Comparison of ENCODE assay signal across 23 cellular contexts in the genomic region with DNA sequence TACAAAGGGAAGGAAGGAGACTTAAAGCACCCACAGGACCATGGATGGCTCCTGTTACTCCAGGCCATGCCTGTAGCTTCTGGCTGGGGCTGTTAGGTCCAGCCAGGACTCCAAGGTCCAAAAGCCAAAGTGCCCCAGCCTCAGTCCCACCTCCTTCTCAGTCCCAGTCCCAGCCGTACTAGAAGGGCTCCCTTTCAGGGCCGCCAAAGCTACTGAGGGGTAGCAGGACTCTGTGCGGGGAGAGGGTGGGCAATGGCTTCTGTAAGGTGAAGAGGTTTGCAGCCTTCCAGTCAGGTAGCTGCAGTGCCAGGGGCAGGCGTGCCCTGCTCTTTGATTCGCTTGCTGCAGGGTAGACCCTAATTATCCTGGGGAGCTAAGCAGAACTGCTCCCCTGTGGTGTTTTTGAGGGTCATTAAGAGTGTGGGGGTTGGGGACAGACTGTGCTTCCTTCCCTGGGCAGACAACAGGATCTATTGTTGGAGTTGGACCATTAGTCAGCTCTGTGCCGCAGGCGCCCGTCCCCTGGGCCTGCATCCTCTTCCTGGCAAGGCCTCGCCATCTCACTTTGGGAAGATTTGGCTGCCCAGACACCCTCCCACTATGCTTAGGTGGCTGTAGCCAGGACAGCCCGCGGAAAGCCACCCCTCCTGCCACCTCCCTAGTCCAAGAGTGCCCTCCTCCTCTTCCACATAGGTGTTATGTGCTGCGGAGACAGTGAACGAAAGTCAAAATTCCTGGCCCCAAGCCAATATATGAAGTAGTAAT.
DNase-seq lines count a peak whose midpoint lies in the region; ATAC-seq and TF ChIP-seq lines count a peak whose summit lies in the region.
"Had no signal": no experiment of that assay in that cellular context is flagged by ENCODE, and none has a peak within 500 bp of the region (broad histone marks: within the 10 kb centered on the region; RNA-seq: fewer than 3 reads in every experiment).

No MANE protein-coding gene starts in this region.

- no peak overlapping the region for H3K4me2 ChIP-seq in SK-N-SH

- TF ChIP-seq CTCF in breast epithelium (IDR thresholded peaks at IDR 0.05), result no peak
- TF ChIP-seq CTCF in MCF 10A (IDR thresholded peaks at IDR 0.05; ENCODE audit: unreplicated experiment), result no peak
- no peak for TF ChIP-seq CTCF in SK-N-SH (IDR thresholded peaks at IDR 0.05)

- TF ChIP-seq POLR2A in breast epithelium (IDR thresholded peaks at IDR 0.05), result no peak

- H3K36me3 ChIP-seq in breast epithelium, result no peaks in the 10 kb centered on the region
- no peaks in the 10 kb centered on the region for H3K36me3 ChIP-seq in SK-N-SH (replicated peaks in 1 of 2; ENCODE audit: control insufficient read depth in 1 of 2, insufficient read depth in 2 of 2, low read length in 1 of 2)
- H3K36me3 ChIP-seq: esophagus squamous epithelium, MG63, transverse colon had no signal

- H3K27me3 ChIP-seq in breast epithelium (no peaks in the 10 kb centered on the region), SK-N-SH (ENCODE audit: insufficient read depth) (no peaks in the 10 kb centered on the region)
- H3K27me3 ChIP-seq: esophagus squamous epithelium, MG63, transverse colon had no signal

- ATAC-seq in stimulated activated memory B cell treated with anti-CD40 and anti-IgM and Interleukin-4, amounts not matched to agents 10 μg/mL and 1 μg/mL and 100 μg/mL, for 72 hours, result no peak
- ATAC-seq in GM18520 (IDR thresholded peaks at IDR 0.05; ENCODE audit: unreplicated experiment), result no peak
- no peak for ATAC-seq in HG02678 (IDR thresholded peaks at IDR 0.05; ENCODE audit: unreplicated experiment)
- ATAC-seq: PC-3 had no signal

- peaks cover 6% of the 10 kb centered on the region for H3K4me1 Mint-ChIP-seq in MCF 10A (ENCODE audit: insufficient read depth, unreplicated experiment)
- H3K4me1 Mint-ChIP-seq in stimulated activated memory B cell treated with anti-CD40 and anti-IgM and Interleukin-4, amounts not matched to agents 10 μg/mL and 1 μg/mL and 100 μg/mL, for 72 hours, result no peaks in the 10 kb centered on the region

- H3K27ac Mint-ChIP-seq in MCF 10A (ENCODE audit: low read depth, unreplicated experiment), result no peak overlapping the region
- no peak overlapping the region for H3K27ac Mint-ChIP-seq in stimulated activated memory B cell treated with anti-CD40 and anti-IgM and Interleukin-4, amounts not matched to agents 10 μg/mL and 1 μg/mL and 100 μg/mL, for 72 hours
- H3K27ac Mint-ChIP-seq: CD14-positive monocyte, nephron had no signal

- no peak for TF ChIP-seq EP300 in SK-N-SH (IDR thresholded peaks at IDR 0.05; ENCODE audit: borderline replicate concordance in 1 of 2, low read depth in 1 of 2, low read length in 1 of 2)

- intact Hi-C loops in breast epithelium (cut with DNase I; ENCODE audit: low total_unique reads) (no loop called here), MCF 10A (cut with micrococcal nuclease) (no loop called here)

- no peaks in the 10 kb centered on the region for H3F3A ChIP-seq in SK-N-SH (replicated peaks; ENCODE audit: insufficient read depth)

- no peaks in the 10 kb centered on the region for H3K79me2 ChIP-seq in SK-N-SH (ENCODE audit: insufficient read depth)

- no peak for TF ChIP-seq RAD21 in SK-N-SH (IDR thresholded peaks at IDR 0.05; ENCODE audit: low read length)

- H3K9ac ChIP-seq in SK-N-SH, result no peak overlapping the region

- H3K4me3 ChIP-seq in breast epithelium, result no peak overlapping the region
- no peak overlapping the region for H3K4me3 ChIP-seq in SK-N-SH (ENCODE audit: low read depth in 2 of 2, low read length in 1 of 2)
- H3K4me3 ChIP-seq: esophagus squamous epithelium, MG63, transverse colon had no signal

- H2AFZ ChIP-seq in SK-N-SH (ENCODE audit: low read depth), result no peak overlapping the region

- H3K36me3 Mint-ChIP-seq in MCF 10A (ENCODE audit: insufficient read depth, unreplicated experiment), result peaks cover 5% of the 10 kb centered on the region
- H3K36me3 Mint-ChIP-seq in stimulated activated memory B cell treated with anti-CD40 and anti-IgM and Interleukin-4, amounts not matched to agents 10 μg/mL and 1 μg/mL and 100 μg/mL, for 72 hours, result no peaks in the 10 kb centered on the region
- H3K36me3 Mint-ChIP-seq: CD14-positive monocyte had no signal

- CTCF ChIA-PET in MCF 10A (lab: Yijun Ruan, JAX) (interaction anchor here (0.6 kb wide), 3 partner anchors 9 to 1203 kb away, joined by 3 to 4 read pairs (median 3); no protein-coding TSS in a partner anchor), SK-N-SH (lab: Yijun Ruan, JAX) (interaction anchor here (1.0 to 1.2 kb wide), 2 partner anchors 60 to 260 kb away, joined by 3 to 5 read pairs; no protein-coding TSS in a partner anchor)

- H4K20me1 ChIP-seq in SK-N-SH (ENCODE audit: insufficient read depth), result no peaks in the 10 kb centered on the region

- no peak overlapping the region for H3K4me3 Mint-ChIP-seq in MCF 10A (ENCODE audit: unreplicated experiment)
- H3K4me3 Mint-ChIP-seq in stimulated activated memory B cell treated with anti-CD40 and anti-IgM and Interleukin-4, amounts not matched to agents 10 μg/mL and 1 μg/mL and 100 μg/mL, for 72 hours, result no peak overlapping the region
- H3K4me3 Mint-ChIP-seq: CD14-positive monocyte, nephron had no signal

- H3K27ac ChIP-seq in breast epithelium (peak overlapping the region; percentile 63 to 82), SK-N-SH (ENCODE audit: low read depth in 2 of 2, low read length in 1 of 2) (no peak overlapping the region)
- H3K27ac ChIP-seq: esophagus squamous epithelium, transverse colon had no signal

- H3K9me3 ChIP-seq in breast epithelium, result no peaks in the 10 kb centered on the region
- no peaks in the 10 kb centered on the region for H3K9me3 ChIP-seq in SK-N-SH
- H3K9me3 ChIP-seq: esophagus squamous epithelium, MG63, transverse colon had no signal

- no peaks in the 10 kb centered on the region for H3K9me2 ChIP-seq in SK-N-SH

- H3K4me1 ChIP-seq in breast epithelium, result peaks cover 5 to 7% of the 10 kb centered on the region in 2 donors
- H3K4me1 ChIP-seq in SK-N-SH (ENCODE audit: control insufficient read depth in 1 of 2, insufficient read depth in 2 of 2, low read depth in 1 of 2, low read length in 1 of 2), result peaks cover 0 to 17% of the 10 kb centered on the region in 2 experiments; a peak in 2 of 4 replicates
- H3K4me1 ChIP-seq: transverse colon had no signal

- no TSS peak for BruUV-seq in MCF 10A (replicated peaks; lab: Mats Ljungman, UMichigan)

- 83% methylated on average over 9 of the region's 13 CpGs for WGBS in SK-N-SH (ENCODE audit: low lambda C conversion rate)

- DNase-seq in breast epithelium (ENCODE audit: low spot score in 2 of 2) (peak in 1 of 2 donors; percentile 68), MCF 10A (ENCODE audit: unreplicated experiment) (no peak), NCI-H345 treated with DMSO at 0.1 percent for 48 hours (lab: John Stamatoyannopoulos, UW; ENCODE audit: unreplicated experiment) (peak; percentile 94), islet precursor cell (peak; percentile 44), SK-N-SH (no peak)
- DNase-seq: activated CD4-positive, alpha-beta T cell treated with anti-CD3 and anti-CD28 coated beads for 1 hour; activated gamma-delta T cell treated with Interleukin-2 at 50 U/mL for 16 hours; central memory CD4-positive, alpha-beta T cell; effector CD4-positive, alpha-beta T cell; esophagus squamous epithelium; glutamatergic neuron; mesendoderm; MG63; NCI-H510A; PC-3; stimulated activated naive CD4-positive, alpha-beta T cell; T-helper 9 cell; transverse colon had no signal

- H3K9me3 Mint-ChIP-seq in MCF 10A (ENCODE audit: unreplicated experiment), result no peaks in the 10 kb centered on the region
- peaks cover 4% of the 10 kb centered on the region for H3K9me3 Mint-ChIP-seq in stimulated activated memory B cell treated with anti-CD40 and anti-IgM and Interleukin-4, amounts not matched to agents 10 μg/mL and 1 μg/mL and 100 μg/mL, for 72 hours
- H3K9me3 Mint-ChIP-seq: nephron had no signal

- no peaks in the 10 kb centered on the region for H3K27me3 Mint-ChIP-seq in MCF 10A (ENCODE audit: insufficient read depth, unreplicated experiment)
- H3K27me3 Mint-ChIP-seq in stimulated activated memory B cell treated with anti-CD40 and anti-IgM and Interleukin-4, amounts not matched to agents 10 μg/mL and 1 μg/mL and 100 μg/mL, for 72 hours, result no peaks in the 10 kb centered on the region

- POLR2A ChIA-PET in MCF 10A (lab: Yijun Ruan, JAX) (no interaction called here), SK-N-SH (lab: Yijun Ruan, JAX) (no interaction called here)

TF ChIP-seq in SK-N-SH, 30 proteins besides CTCF, POLR2A, EP300 and RAD21:
- TF ChIP-seq POLR2AphosphoS5 (IDR thresholded peaks at IDR 0.05; ENCODE audit: low read depth, low read length), result no peak
- TF ChIP-seq, protein P1, sequence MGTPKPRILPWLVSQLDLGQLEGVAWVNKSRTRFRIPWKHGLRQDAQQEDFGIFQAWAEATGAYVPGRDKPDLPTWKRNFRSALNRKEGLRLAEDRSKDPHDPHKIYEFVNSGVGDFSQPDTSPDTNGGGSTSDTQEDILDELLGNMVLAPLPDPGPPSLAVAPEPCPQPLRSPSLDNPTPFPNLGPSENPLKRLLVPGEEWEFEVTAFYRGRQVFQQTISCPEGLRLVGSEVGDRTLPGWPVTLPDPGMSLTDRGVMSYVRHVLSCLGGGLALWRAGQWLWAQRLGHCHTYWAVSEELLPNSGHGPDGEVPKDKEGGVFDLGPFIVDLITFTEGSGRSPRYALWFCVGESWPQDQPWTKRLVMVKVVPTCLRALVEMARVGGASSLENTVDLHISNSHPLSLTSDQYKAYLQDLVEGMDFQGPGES (IDR thresholded peaks at IDR 0.05; ENCODE audit: low read depth, low read length), result no peak
- TF ChIP-seq CHD2 (IDR thresholded peaks at IDR 0.05; ENCODE audit: low read length, partially characterized antibody), result no peak
- TF ChIP-seq RXRA (IDR thresholded peaks at IDR 0.05; ENCODE audit: borderline replicate concordance, low read depth), result no peak
- TF ChIP-seq TCF12 (IDR thresholded peaks at IDR 0.05), result no peak
- TF ChIP-seq FOXM1 (IDR thresholded peaks at IDR 0.05; ENCODE audit: low read depth), result no peak

Comparison
In these comparisons a context has a peak if more than half of its experiments do, and no peak if none do; other contexts are left out.
1. DNase-seq: peak in NCI-H345 treated with DMSO at 0.1 percent for 48 hours (single experiment) and islet precursor cell (single experiment); none in MCF 10A (single experiment) and SK-N-SH (single experiment).
2. H3K27ac ChIP-seq: peak in breast epithelium (2 of 2); none in SK-N-SH (0 of 2).